Comparison of ENCODE assay signal across 9 cellular contexts in the genomic region with DNA sequence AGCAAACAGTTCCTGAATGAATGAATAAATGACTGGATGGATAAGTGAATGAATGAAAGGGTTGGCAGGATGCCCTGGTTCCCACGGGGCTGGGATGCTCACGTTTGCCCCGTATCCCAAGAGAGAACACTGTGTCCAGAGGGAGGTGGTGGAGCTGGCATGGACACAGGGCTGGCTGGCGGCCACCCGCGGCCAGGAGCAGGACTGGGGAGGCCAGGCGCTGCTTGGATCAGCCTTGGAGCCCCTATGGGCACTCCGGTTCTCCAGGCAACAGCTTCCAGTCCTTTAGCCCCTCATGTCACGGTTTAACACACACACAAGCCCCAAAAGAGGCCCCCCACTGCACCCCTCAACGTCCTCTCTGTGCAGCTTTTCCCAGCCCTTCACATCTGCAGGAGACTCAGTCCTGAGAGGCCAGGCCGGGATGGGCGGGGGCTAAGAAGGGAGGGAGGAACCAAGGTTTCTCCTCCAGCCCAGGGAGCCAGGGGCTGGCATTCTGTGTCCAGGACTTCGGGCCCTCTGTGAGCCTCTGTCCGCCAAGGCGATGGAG.
DNase-seq lines count a peak whose midpoint lies in the region; ATAC-seq and TF ChIP-seq lines count a peak whose summit lies in the region.
"Had no signal": no experiment of that assay in that cellular context is flagged by ENCODE, and none has a peak within 500 bp of the region (broad histone marks: within the 10 kb centered on the region; RNA-seq: fewer than 3 reads in every experiment).

No MANE protein-coding gene starts in this region.

- H3K9me3 Mint-ChIP-seq in glutamatergic neuron (ENCODE audit: unreplicated experiment) (peaks cover 11% of the 10 kb centered on the region), nephron progenitor cell (peaks cover 5% of the 10 kb centered on the region)

- H3K9me3 ChIP-seq in RWPE2 (ENCODE audit: severe bottlenecking) = no peaks in the 10 kb centered on the region

- H3K36me3 ChIP-seq in RWPE2 (ENCODE audit: low read depth) = no peaks in the 10 kb centered on the region

- peaks cover 22% of the 10 kb centered on the region for H3K4me1 ChIP-seq in RWPE2 (ENCODE audit: insufficient read depth, poor library complexity, severe bottlenecking)

- DNase-seq in RWPE2 (ENCODE audit: low spot score) (no peak), glutamatergic neuron (no peak), nephron progenitor cell (peak; percentile 30), ureter (ENCODE audit: low spot score) (peak; percentile 70)
- DNase-seq in activated CD4-positive, alpha-beta T cell treated with anti-CD3 and anti-CD28 coated beads for 1 hour = no peak
- DNase-seq: dermis blood vessel endothelial cell, NCI-H1105 treated with DMSO at 0.1 percent for 48 hours had no signal

- H3K4me3 Mint-ChIP-seq in glutamatergic neuron (ENCODE audit: unreplicated experiment) (peak overlapping the region; percentile 15), nephron progenitor cell (peak overlapping the region; percentile 82)

- H3K27ac Mint-ChIP-seq in glutamatergic neuron (ENCODE audit: unreplicated experiment) (no peak overlapping the region), nephron progenitor cell (no peak overlapping the region)

- no peak overlapping the region for H3K4me3 ChIP-seq in RWPE2 (ENCODE audit: severe bottlenecking)

- H3K36me3 Mint-ChIP-seq in glutamatergic neuron (ENCODE audit: unreplicated experiment) = peaks cover 8% of the 10 kb centered on the region
- no peaks in the 10 kb centered on the region for H3K36me3 Mint-ChIP-seq in nephron progenitor cell (ENCODE audit: low read depth)

- peak overlapping the region; percentile 76 for H3K27ac ChIP-seq in RWPE2 (ENCODE audit: poor library complexity, severe bottlenecking)

- no peak for ATAC-seq in RWPE2 (ENCODE audit: low read depth)
- no peak for ATAC-seq in GM18520 (IDR thresholded peaks at IDR 0.05; ENCODE audit: unreplicated experiment)
- ATAC-seq in HG03095 (IDR thresholded peaks at IDR 0.05; ENCODE audit: unreplicated experiment) = no peak

- H3K27me3 Mint-ChIP-seq in glutamatergic neuron (ENCODE audit: unreplicated experiment) (peaks cover 13% of the 10 kb centered on the region), nephron progenitor cell (ENCODE audit: low read depth, poor library complexity) (peaks cover 17% of the 10 kb centered on the region)

- no peak for TF ChIP-seq CTCF in RWPE2 (IDR thresholded peaks at IDR 0.05; ENCODE audit: poor library complexity, severe bottlenecking)
- no peak for TF ChIP-seq CTCF in glutamatergic neuron (IDR thresholded peaks at IDR 0.05; ENCODE audit: partially characterized antibody, unreplicated experiment)
- TF ChIP-seq CTCF in nephron progenitor cell (IDR thresholded peaks at IDR 0.05) = no peak

- H3K4me1 Mint-ChIP-seq in glutamatergic neuron (ENCODE audit: low read depth, unreplicated experiment) = peaks cover 6% of the 10 kb centered on the region
- H3K4me1 Mint-ChIP-seq in nephron progenitor cell = peaks cover 36% of the 10 kb centered on the region

- no peaks in the 10 kb centered on the region for H3K27me3 ChIP-seq in RWPE2 (ENCODE audit: insufficient read depth, poor library complexity, severe bottlenecking)

Comparison
In these comparisons a context has a peak if more than half of its experiments do, and no peak if none do; other contexts are left out.
1. DNase-seq: peak in nephron progenitor cell (single experiment) and ureter (single experiment); none in RWPE2 (single experiment), glutamatergic neuron (single experiment) and activated CD4-positive, alpha-beta T cell treated with anti-CD3 and anti-CD28 coated beads for 1 hour (single experiment).